11 cellular contexts compared by ENCODE assay signal in the genomic region with DNA sequence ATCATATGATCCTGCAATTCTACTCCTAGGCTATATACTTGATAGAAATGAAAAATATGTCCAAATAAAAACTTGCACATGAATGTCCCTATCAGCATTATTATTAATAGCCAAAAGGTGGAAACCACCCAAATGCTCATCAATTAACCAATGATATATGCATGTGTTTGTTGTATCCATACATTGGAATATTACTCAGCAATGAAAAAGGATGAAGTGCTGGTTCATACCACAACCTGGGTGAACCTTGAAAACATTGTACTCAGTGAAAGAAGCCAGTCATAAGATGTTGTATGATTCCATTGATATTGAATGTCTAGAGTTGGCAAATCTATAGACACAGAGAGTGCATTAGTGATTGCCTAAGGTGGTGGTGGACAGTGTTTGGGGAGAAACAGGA.
"Had no signal": no experiment of that assay in that cellular context is flagged by ENCODE, and none has a peak within 500 bp of the region (broad histone marks: within the 10 kb centered on the region; RNA-seq: fewer than 3 reads in every experiment).

No MANE protein-coding gene starts in this region.

- H2AFZ ChIP-seq: GM23248 had no signal

- H3K4me2 ChIP-seq: KMS-11 had no signal

- ATAC-seq: HepG2 had no signal

- H3K4me3 Mint-ChIP-seq: H9, HFFc6 had no signal

- H3K27ac Mint-ChIP-seq: H9, HFFc6 had no signal

- FAIRE-seq: H54, HepG2 had no signal

- H3K4me3 ChIP-seq: GM23248 had no signal

- H3K27ac ChIP-seq: GM23248, HL-60, KMS-11 had no signal

- H3K4me1 Mint-ChIP-seq: H9 had no signal

- DNase-seq: GM23248, GOT3, H9, HCEC 1CT, HFFc6, IMR-90, KBM-7 had no signal

- H3K9ac ChIP-seq: GM23248, KMS-11 had no signal
